In genomic region chr3:156826144-156826895, GRCh38 we compare ENCODE assay signal across 8 cellular contexts. TPM values are rescaled to one million over a fixed set of nuclear protein-coding genes. Genes with fewer than 3 reads are reported as not detected.
DNase-seq lines count a peak whose midpoint lies in the region; ATAC-seq, FAIRE-seq and TF ChIP-seq lines count a peak whose summit lies in the region.

LEKR1 (plus strand) TSS chr3:156826353; CDS start chr3:156829330, 2,977 bp downstream.

- peak within 1 kb of the TSS; percentile 92 for H2BK15ac ChIP-seq in H1 (ENCODE audit: low read length)
- no peak within 1 kb of the TSS for H2BK15ac ChIP-seq in mesendoderm (replicated peaks; ENCODE audit: low read depth)

- no peaks in the 10 kb centered on the region; a peak in 1 of 4 replicates for H3K9me3 ChIP-seq in H1 (ENCODE audit: insufficient read depth in 2 of 2, low read depth in 1 of 2, low read length in 1 of 2)

- no peak within 1 kb of the TSS for H2BK5ac ChIP-seq in H1 (ENCODE audit: low read depth, low read length)
- H2BK5ac ChIP-seq in mesendoderm (ENCODE audit: low read length): peak within 1 kb of the TSS; percentile 23

- peak within 1 kb of the TSS; percentile 23; the same call in 1 of the 2 replicates for H2BK12ac ChIP-seq in H1 (ENCODE audit: low read depth, low read length)

- H3K23me2 ChIP-seq in H1 (ENCODE audit: low read depth, low read length): peaks cover 11% of the 10 kb centered on the region

- no peak within 1 kb of the TSS for H3K14ac ChIP-seq in H1 (ENCODE audit: insufficient read length)

- H3K9ac ChIP-seq in H1 (replicated peaks in 1 of 4; ENCODE audit: extremely low read depth in 1 of 4, low read depth in 3 of 4, low read length in 3 of 4): peak within 1 kb of the TSS in 3 of 4 experiments; percentile 25 to 35 (median 35); a peak in 5 of 7 replicates
- peak within 1 kb of the TSS; percentile 71 for H3K9ac ChIP-seq in mesendoderm (ENCODE audit: low read length)

- CTCF ChIA-PET in BJ (lab: Yijun Ruan, JAX) (interaction anchor here (0.5 kb wide), 1 partner anchor 32 kb away, joined by 3 read pairs; no protein-coding TSS in a partner anchor), H1 (lab: Charles Lee; ENCODE audit: partially characterized antibody) (interaction anchor here (1.0 to 1.1 kb wide), 3 partner anchors 18 to 677 kb away, joined by 3 read pairs; no protein-coding TSS in a partner anchor)

- peak within 1 kb of the TSS; percentile 77; the same call in 1 of the 2 replicates for H4K8ac ChIP-seq in H1 (ENCODE audit: extremely low read depth, insufficient read depth, low read length)
- no peak within 1 kb of the TSS for H4K8ac ChIP-seq in mesendoderm (ENCODE audit: low read depth, low read length)

- peak; percentile 88 for DNase-seq in BJ (ENCODE audit: low read depth)
- DNase-seq in NCI-H774 (lab: John Stamatoyannopoulos, UW): peak; percentile 93
- peak; percentile 57 to 61 (median 57) for DNase-seq in activated CD8-positive, alpha-beta memory T cell treated with anti-CD3 and anti-CD28 coated beads for 48 hours (ENCODE audit: low read depth in 2 of 3, low spot score in 2 of 3)
- peak in 1 of 2 experiments; percentile 85 for DNase-seq in H1 (ENCODE audit: low read depth in 1 of 2, low spot score in 2 of 2)
- DNase-seq in mesendoderm: peak; percentile 94
- peak; percentile 64 for DNase-seq in stimulated activated CD8-positive, alpha-beta memory T cell treated with anti-CD3 and anti-CD28 coated beads, Interleukin-12 subunit alpha, Interleukin-12 subunit beta, amount 100 ng/mL, for 4 hours (ENCODE audit: low read depth)

- no peaks in the 10 kb centered on the region for H4K20me1 ChIP-seq in H1 (replicated peaks in 1 of 2; ENCODE audit: control insufficient read depth in 1 of 2, insufficient read depth in 2 of 2, low read length in 2 of 2)

- H3K27ac ChIP-seq in H1 (ENCODE audit: low read depth, low read length): no peak within 1 kb of the TSS
- peak within 1 kb of the TSS; percentile 65 for H3K27ac ChIP-seq in mesendoderm (ENCODE audit: low read depth, low read length)

- no peak within 1 kb of the TSS; the same call in 1 of the 2 replicates for H2BK20ac ChIP-seq in H1 (ENCODE audit: low read length)

- H3K23ac ChIP-seq in H1 (ENCODE audit: insufficient read length) (no peak within 1 kb of the TSS), mesendoderm (ENCODE audit: low read length) (no peak within 1 kb of the TSS)

- no peaks in the 10 kb centered on the region for H3K36me3 ChIP-seq in BJ (ENCODE audit: control insufficient read depth, insufficient read depth, low read length)
- no peaks in the 10 kb centered on the region for H3K36me3 ChIP-seq in H1 (ENCODE audit: control insufficient read depth in 2 of 4, insufficient read depth in 4 of 4, low read length in 3 of 4)
- H3K36me3 ChIP-seq in mesendoderm (ENCODE audit: control insufficient read depth, insufficient read depth, low read length): no peaks in the 10 kb centered on the region

- TF ChIP-seq EP300 in H1 (IDR thresholded peaks at IDR 0.05; ENCODE audit: borderline replicate concordance in 1 of 2, low read depth in 2 of 2, low read length in 2 of 2): peak in 1 of 2 experiments; percentile 20; a peak in 1 of 3 replicates

- H4K5ac ChIP-seq in H1 (ENCODE audit: insufficient read length, low read depth, low read length) (no peak within 1 kb of the TSS), mesendoderm (ENCODE audit: low read length) (peak within 1 kb of the TSS; percentile 3)

- POLR2A ChIA-PET in BJ (lab: Charles Lee) (no interaction called here), H1 (lab: Charles Lee; ENCODE audit: partially characterized antibody) (interaction anchor here (0.6 to 2.0 kb wide), 3 partner anchors 9 to 744 kb away, joined by 3 to 8 read pairs (median 3); no protein-coding TSS in a partner anchor)

- H3K79me2 ChIP-seq in H1 (ENCODE audit: control insufficient read depth in 1 of 2, insufficient read depth in 2 of 2, low read length in 2 of 2) (no peaks in the 10 kb centered on the region), mesendoderm (ENCODE audit: control insufficient read depth, insufficient read depth, low read length) (no peaks in the 10 kb centered on the region)

- H3K27me3 ChIP-seq in BJ (ENCODE audit: control insufficient read depth, insufficient read depth, low read length): no peaks in the 10 kb centered on the region
- H3K27me3 ChIP-seq in H1 (replicated peaks in 1 of 4; ENCODE audit: control insufficient read depth in 3 of 4, extremely low read depth in 1 of 4, insufficient read depth in 3 of 4, low read length in 3 of 4): peaks cover 13 to 40% (median 30%) of the 10 kb centered on the region in 4 experiments
- peaks cover 6% of the 10 kb centered on the region for H3K27me3 ChIP-seq in mesendoderm (ENCODE audit: insufficient read depth, low read length, poor library complexity)

- H3K79me1 ChIP-seq in H1 (ENCODE audit: low read depth, low read length) (no peaks in the 10 kb centered on the region), mesendoderm (ENCODE audit: low read length) (no peaks in the 10 kb centered on the region)

- H3K56ac ChIP-seq in H1 (replicated peaks; ENCODE audit: insufficient read length, low read depth, low read length): no peak within 1 kb of the TSS
- peak within 1 kb of the TSS; percentile 92 for H3K56ac ChIP-seq in mesendoderm (ENCODE audit: low read length)

- TF ChIP-seq POLR2A in GM19193 (IDR thresholded peaks at IDR 0.05; ENCODE audit: extremely low read depth, insufficient read depth, insufficient read length) (peak; percentile 82), H1 (IDR thresholded peaks at IDR 0.05; ENCODE audit: control extremely low read depth in 1 of 2, low read depth in 2 of 2, low read length in 2 of 2) (no peak)

- TF ChIP-seq RAD21 in H1 (IDR thresholded peaks at IDR 0.05 in 1 of 2, conservative IDR thresholded peaks at IDR 0.05 in 1 of 2; ENCODE audit: low read depth in 2 of 2, low read length in 2 of 2): no peak

- H3K4ac ChIP-seq in H1 (replicated peaks; ENCODE audit: insufficient read length, low read depth, low read length): no peak within 1 kb of the TSS
- peak within 1 kb of the TSS; percentile 65 for H3K4ac ChIP-seq in mesendoderm (ENCODE audit: low read depth, low read length)

- no peak for TF ChIP-seq CTCF in BJ (IDR thresholded peaks at IDR 0.05; ENCODE audit: insufficient read depth, low read depth, low read length)
- TF ChIP-seq CTCF in H1 (IDR thresholded peaks at IDR 0.05; ENCODE audit: control extremely low read depth in 1 of 3, insufficient read depth in 1 of 3, low read depth in 1 of 3, low read length in 3 of 3): no peak

- H3K4me2 ChIP-seq in H1 (ENCODE audit: insufficient read depth in 1 of 2, low read depth in 2 of 2, low read length in 2 of 2) (peak within 1 kb of the TSS; percentile 91 to 99), mesendoderm (ENCODE audit: low read length) (peak within 1 kb of the TSS; percentile 65)

- H3K4me1 ChIP-seq in H1 (replicated peaks in 1 of 4; ENCODE audit: control insufficient read depth in 3 of 4, insufficient read depth in 4 of 4, low read length in 3 of 4) (peaks cover 0 to 7% (median 4%) of the 10 kb centered on the region in 4 experiments), mesendoderm (ENCODE audit: control insufficient read depth, low read depth, low read length) (peaks cover 2% of the 10 kb centered on the region)

- peak within 1 kb of the TSS; percentile 60 for H3K4me3 ChIP-seq in BJ (ENCODE audit: low read depth, low read length)
- peak within 1 kb of the TSS; percentile 39 to 63 (median 52) for H3K4me3 ChIP-seq in H1 (ENCODE audit: extremely low read depth in 1 of 4, insufficient read depth in 2 of 4, low read depth in 3 of 4, low read length in 4 of 4)
- peak within 1 kb of the TSS; percentile 44 for H3K4me3 ChIP-seq in mesendoderm (ENCODE audit: low read length)

- H2AK5ac ChIP-seq in H1 (ENCODE audit: low read depth, low read length) (peak within 1 kb of the TSS; percentile 75; the same call in 1 of the 2 replicates), mesendoderm (ENCODE audit: low read length) (no peak within 1 kb of the TSS)

- peak within 1 kb of the TSS; percentile 96 for H3K18ac ChIP-seq in H1 (ENCODE audit: extremely low read depth, low read length)
- peak within 1 kb of the TSS; percentile 22 for H3K18ac ChIP-seq in mesendoderm (ENCODE audit: low read length)

- peak within 1 kb of the TSS; percentile 33 for H4K91ac ChIP-seq in H1 (replicated peaks; ENCODE audit: insufficient read length, low read length)

- peak; percentile 79 for ATAC-seq in HG03378 (IDR thresholded peaks at IDR 0.05; ENCODE audit: unreplicated experiment)

- FAIRE-seq in H1 (lab: Jason Lieb, UNC): no peak

- peak within 1 kb of the TSS; percentile 68 for H2AFZ ChIP-seq in H1 (ENCODE audit: low read length)

- H2BK120ac ChIP-seq in H1 (replicated peaks; ENCODE audit: low read depth, low read length): no peak within 1 kb of the TSS
- no peak within 1 kb of the TSS for H2BK120ac ChIP-seq in mesendoderm (ENCODE audit: low read depth, low read length)

- WGBS in H1 (ENCODE audit: extremely low coverage in 1 of 2, insufficient coverage in 1 of 2, insufficient read length in 1 of 2, insufficient replicate concordance in 2 of 2, low coverage in 1 of 2, low lambda C conversion rate in 2 of 2, missing lambda C conversion rate in 1 of 2), 2 experiments: 2% methylated on average over 62 of the region's 63 CpGs; no CpG with 5 or more reads in 1 of the 2 experiments
- no CpG with 5 or more reads among the region's 63 CpGs for WGBS in mesendoderm (ENCODE audit: extremely low coverage, insufficient coverage, low lambda C conversion rate)

TF ChIP-seq in H1, 55 proteins besides CTCF, POLR2A, EP300 and RAD21 (continues in another document):
- peak; percentile 77 for TF ChIP-seq ASH2L (IDR thresholded peaks at IDR 0.05; ENCODE audit: low read length)
- peak; percentile 26; the same call in 1 of the 2 replicates for TF ChIP-seq BACH1 (IDR thresholded peaks at IDR 0.05; ENCODE audit: low read length)
- TF ChIP-seq JUN (IDR thresholded peaks at IDR 0.05; ENCODE audit: low read depth, low read length): no peak

RNA-seq across cellular contexts. Expression of gene LEKR1, which starts in this region (rescaled TPM):
- polyA plus RNA-seq in BJ (2011; rRNA removed) (0.12 and 0.53 TPM in 2 replicates), H1 (2011; rRNA removed) (0.08 TPM in 2 replicates)
- polyA minus RNA-seq in BJ (2011; rRNA and poly(A)+ RNA removed): 0.26 and 0.66 TPM in 2 replicates
- not detected in 2 replicates for total RNA-seq in H1 (2021; fragmentation: NEBNext Ultra II Directional; extraction: Animal tissue kit (Norgen Biotek cat#: 25700))
- 0.05 TPM for polyA plus RNA-seq in H1 (2011; cell fraction: cytosol; rRNA removed)
- 0.10 TPM for polyA plus RNA-seq in H1 (2011; cell fraction: nucleus; rRNA removed)
- 0.08 to 0.12 TPM in 2 of 4 replicates, not detected in the others for polyA plus RNA-seq in H1 (2012, experiment 1 of 2)
- polyA plus RNA-seq in H1 (2012, experiment 2 of 2): not detected
- polyA plus RNA-seq in H1 (2013, experiment 1 of 2): not detected
- polyA plus RNA-seq in H1 (2013, experiment 2 of 2): not detected
- polyA minus RNA-seq in H1 (2011; rRNA and poly(A)+ RNA removed): 0.39 TPM in 1 of 2 replicates, not detected in the other
- not detected for polyA minus RNA-seq in H1 (2011; cell fraction: cytosol; rRNA and poly(A)+ RNA removed)
- polyA minus RNA-seq in H1 (2011; cell fraction: nucleus; rRNA and poly(A)+ RNA removed): 0.80 TPM
- 0.51 TPM for polyA plus RNA-seq in mesendoderm (2013, experiment 1 of 2)
- polyA plus RNA-seq in mesendoderm (2013, experiment 2 of 2): 0.04 TPM

Comparison
In these comparisons a context has a peak if more than half of its experiments do, and no peak if none do; other contexts are left out.
1. Peak in DNase-seq and H3K4me3 ChIP-seq in BJ; RNA of the gene not detected or under 1 TPM.